Comparison of ENCODE assay signal across 17 cellular contexts in genomic region chr17:43935926-43936261, GRCh38. TPM values are rescaled to one million over a fixed set of nuclear protein-coding genes. Genes with fewer than 3 reads are reported as not detected.
A peak's percentile ranks its signal among the peaks of the same experiment; 100 is the strongest.
DNase-seq lines count a peak whose midpoint lies in the region; TF ChIP-seq lines count a peak whose summit lies in the region.
"Had no signal": no experiment of that assay in that cellular context is flagged by ENCODE, and none has a peak within 500 bp of the region (broad histone marks: within the 10 kb centered on the region; RNA-seq: fewer than 3 reads in every experiment).

No MANE protein-coding gene starts in this region.

- H3K36me3 Mint-ChIP-seq in activated CD4-positive, alpha-beta T cell treated with anti-CD3 and anti-CD28 coated beads, Interleukin-2, amount 10 ng/mL, durations not matched to agents 7 days and 5 days (ENCODE audit: low read depth), result no peaks in the 10 kb centered on the region
- H3K36me3 Mint-ChIP-seq: CD8-positive, alpha-beta T cell had no signal

- H3K9me3 ChIP-seq in NT2/D1 (ENCODE audit: insufficient read depth, low read length), result no peaks in the 10 kb centered on the region
- H3K9me3 ChIP-seq: A549 had no signal

- peaks cover 18% of the 10 kb centered on the region for H3K27me3 Mint-ChIP-seq in activated CD4-positive, alpha-beta T cell treated with anti-CD3 and anti-CD28 coated beads, Interleukin-2, amount 10 ng/mL, durations not matched to agents 7 days and 5 days

- H3K4me3 ChIP-seq in NT2/D1 (ENCODE audit: insufficient read length, low read depth), result no peak overlapping the region
- H3K4me3 ChIP-seq: A549, K562 had no signal

- H3K4me3 Mint-ChIP-seq in activated CD4-positive, alpha-beta T cell treated with anti-CD3 and anti-CD28 coated beads, Interleukin-2, amount 10 ng/mL, durations not matched to agents 7 days and 5 days, result no peak overlapping the region
- H3K4me3 Mint-ChIP-seq: CD14-positive monocyte, H9 had no signal

- no peaks in the 10 kb centered on the region for H3K36me3 ChIP-seq in NT2/D1 (ENCODE audit: insufficient read depth, insufficient read length, low read length)

- H3K9ac ChIP-seq in NT2/D1 (ENCODE audit: insufficient read length, low read depth), result peak overlapping the region; percentile 51

- POLR2A ChIA-PET in activated CD4-positive, alpha-beta T cell treated with anti-CD3 and anti-CD28 coated beads, Interleukin-2, amount 10 ng/mL, durations not matched to agents 7 days and 5 days (lab: Charles Lee), result no interaction called here
- POLR2A ChIA-PET in HEK293T (lab: Yijun Ruan, JAX), result no interaction called here

- CTCF ChIA-PET in activated CD4-positive, alpha-beta T cell treated with anti-CD3 and anti-CD28 coated beads, Interleukin-2, amount 10 ng/mL, durations not matched to agents 7 days and 5 days (lab: Charles Lee), result interaction anchor here (0.6 to 1.5 kb wide), 3 partner anchors 69 to 170 kb away, joined by 3 to 5 read pairs (median 3); no protein-coding TSS in a partner anchor
- CTCF ChIA-PET in HEK293T (lab: Yijun Ruan, JAX), result no interaction called here

- H3K4me1 ChIP-seq in NT2/D1 (ENCODE audit: insufficient read depth, insufficient read length), result peaks cover 15% of the 10 kb centered on the region

- peaks cover 16% of the 10 kb centered on the region for H3K27me3 ChIP-seq in NT2/D1 (ENCODE audit: insufficient read depth, insufficient read length)

- no peaks in the 10 kb centered on the region for H3K9me3 Mint-ChIP-seq in activated CD4-positive, alpha-beta T cell treated with anti-CD3 and anti-CD28 coated beads, Interleukin-2, amount 10 ng/mL, durations not matched to agents 7 days and 5 days
- H3K9me3 Mint-ChIP-seq: CD8-positive, alpha-beta T cell; H9 had no signal

- H3K4me1 Mint-ChIP-seq in activated CD4-positive, alpha-beta T cell treated with anti-CD3 and anti-CD28 coated beads, Interleukin-2, amount 10 ng/mL, durations not matched to agents 7 days and 5 days, result peaks cover 6% of the 10 kb centered on the region

- DNase-seq in HCEC 1CT, result peak; percentile 12
- DNase-seq in NT2/D1 (ENCODE audit: low read depth, low spot score), result no peak
- DNase-seq in myocyte (ENCODE audit: low read depth), result peak; percentile 74
- DNase-seq in renal cortical epithelial cell (ENCODE audit: low read depth), result peak; percentile 10
- DNase-seq in NCI-H1417 (lab: John Stamatoyannopoulos, UW), result no peak
- no peak for DNase-seq in activated CD4-positive, alpha-beta T cell treated with anti-CD3 and anti-CD28 coated beads, Interleukin-2, amount 10 ng/mL, durations not matched to agents 7 days and 5 days
- no peak for DNase-seq in HEK293T (ENCODE audit: extremely low spot score)
- DNase-seq in activated naive CD4-positive, alpha-beta T cell (lab: John Stamatoyannopoulos, UW), result no peak
- DNase-seq: CD8-positive, alpha-beta T cell; COR-L47; GOT3; H9 had no signal

- H3K27ac Mint-ChIP-seq in activated CD4-positive, alpha-beta T cell treated with anti-CD3 and anti-CD28 coated beads, Interleukin-2, amount 10 ng/mL, durations not matched to agents 7 days and 5 days, result no peak overlapping the region
- H3K27ac Mint-ChIP-seq: CD14-positive monocyte; CD8-positive, alpha-beta T cell; H9 had no signal

TF ChIP-seq in HEK293T, 16 proteins besides CTCF, POLR2A, EP300 and RAD21:
- TF ChIP-seq SUZ12 (IDR thresholded peaks at IDR 0.05) (no peak), BHLHE40 (IDR thresholded peaks at IDR 0.05; ENCODE audit: borderline replicate concordance) (no peak), FOXA1 (IDR thresholded peaks at IDR 0.05) (no peak), ARNT (IDR thresholded peaks at IDR 0.05) (no peak), L3MBTL2 (conservative IDR thresholded peaks at IDR 0.05) (no peak), CTBP1 (IDR thresholded peaks at IDR 0.05; ENCODE audit: borderline replicate concordance) (no peak), ELF4 (IDR thresholded peaks at IDR 0.05) (no peak), FOXK2 (IDR thresholded peaks at IDR 0.05) (no peak), SP1 (IDR thresholded peaks at IDR 0.05) (no peak), HDGF (IDR thresholded peaks at IDR 0.05; ENCODE audit: borderline replicate concordance) (no peak), PKNOX1 (IDR thresholded peaks at IDR 0.05) (no peak), ZNF384 (IDR thresholded peaks at IDR 0.05) (no peak), NFRKB (IDR thresholded peaks at IDR 0.05) (no peak), FOXM1 (IDR thresholded peaks at IDR 0.05; ENCODE audit: borderline replicate concordance) (no peak), TARDBP (IDR thresholded peaks at IDR 0.05) (no peak), LEF1 (IDR thresholded peaks at IDR 0.05; ENCODE audit: borderline replicate concordance) (no peak)

RNA-seq across cellular contexts. Expression of gene PPY, which starts 6.4 kb away (rescaled TPM):
- total RNA-seq in myocyte (not detected in 2 replicates), renal cortical epithelial cell (not detected in 2 replicates)
- not detected for polyA plus RNA-seq in myocyte (2012)
- total RNA-seq in activated CD4-positive, alpha-beta T cell treated with anti-CD3 and anti-CD28 coated beads, Interleukin-2, amount 10 ng/mL, durations not matched to agents 7 days and 5 days, result not detected
- total RNA-seq: CD8-positive, alpha-beta T cell; Daoy; H9; K562 had no signal
- polyA plus RNA-seq: A549, BJ, CD14-positive monocyte, K562 had no signal

RNA-seq across cellular contexts. Expression of gene PYY, which starts 17.8 kb away (rescaled TPM):
- total RNA-seq in myocyte (0.19 TPM in 1 of 2 replicates, not detected in the other), renal cortical epithelial cell (not detected in 2 replicates)
- not detected for polyA plus RNA-seq in myocyte (2012)
- not detected for total RNA-seq in activated CD4-positive, alpha-beta T cell treated with anti-CD3 and anti-CD28 coated beads, Interleukin-2, amount 10 ng/mL, durations not matched to agents 7 days and 5 days
- total RNA-seq: CD8-positive, alpha-beta T cell; Daoy; K562 had no signal
- polyA plus RNA-seq: A549, BJ, CD14-positive monocyte, K562 had no signal

RNA-seq across cellular contexts. Expression of gene MPP2, which starts 28.6 kb away (rescaled TPM):
- total RNA-seq in myocyte, result 0.96 and 2.3 TPM in 2 replicates
- polyA plus RNA-seq in myocyte (2012), result 5.8 TPM
- 1.7 and 3.6 TPM in 2 replicates for total RNA-seq in renal cortical epithelial cell
- under 1 TPM; 0.60 to 0.69 TPM for total RNA-seq in activated CD4-positive, alpha-beta T cell treated with anti-CD3 and anti-CD28 coated beads, Interleukin-2, amount 10 ng/mL, durations not matched to agents 7 days and 5 days
- polyA plus RNA-seq: CD14-positive monocyte had no signal

Comparison
In these comparisons a context has a peak if more than half of its experiments do, and no peak if none do; other contexts are left out.
1. DNase-seq: peak in HCEC 1CT (single experiment), myocyte (single experiment) and renal cortical epithelial cell (single experiment); none in NT2/D1 (single experiment), NCI-H1417 (0 of 3), activated CD4-positive, alpha-beta T cell treated with anti-CD3 and anti-CD28 coated beads, Interleukin-2, amount 10 ng/mL, durations not matched to agents 7 days and 5 days (single experiment), HEK293T (single experiment) and activated naive CD4-positive, alpha-beta T cell (0 of 4).